1 cellular context compared by ENCODE assay signal in the genomic region with DNA sequence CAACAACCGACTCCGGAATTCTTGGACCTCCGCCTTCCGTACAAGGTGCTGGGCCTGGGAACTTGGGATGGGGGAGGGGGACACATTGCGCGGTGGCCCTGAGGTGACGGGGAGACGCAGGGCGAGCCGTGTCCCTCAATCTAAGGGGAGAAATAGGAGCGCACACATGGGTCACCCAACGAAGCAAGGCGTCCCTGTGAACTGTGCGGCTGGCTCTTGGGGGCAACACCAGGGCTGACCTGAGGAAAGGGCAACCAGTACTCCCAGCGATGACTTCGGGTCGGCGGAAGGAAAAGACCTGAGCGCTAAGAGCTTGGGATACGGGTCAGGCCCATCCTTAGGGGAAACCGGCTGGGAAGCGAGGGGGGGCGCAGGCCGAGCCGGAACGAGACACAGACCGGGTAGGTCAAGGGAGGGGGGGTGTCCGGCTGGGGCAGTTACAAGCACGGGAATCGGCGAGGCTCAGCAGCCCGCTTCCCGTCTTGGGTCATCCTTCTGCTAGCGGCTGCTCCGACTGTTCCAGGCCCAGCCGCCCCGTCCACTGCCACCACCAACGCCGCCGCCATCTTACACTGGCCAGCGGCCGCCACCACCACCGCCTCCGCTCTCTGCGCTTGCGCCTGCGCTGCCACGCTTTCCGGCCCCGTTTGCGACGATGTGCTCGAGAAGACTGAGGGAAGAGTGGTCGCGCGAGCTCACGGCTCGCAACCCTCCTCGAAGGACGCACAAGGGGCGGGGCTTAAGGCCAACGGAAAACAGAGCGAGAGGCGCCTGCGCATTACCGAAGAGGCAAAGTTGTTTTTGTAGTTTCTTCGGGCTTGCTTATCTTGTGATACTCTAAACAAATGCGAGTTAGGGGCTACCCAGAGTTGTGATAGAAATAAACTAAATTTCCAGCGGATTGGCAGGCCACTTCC.
A peak's percentile ranks its signal among the peaks of the same experiment; 100 is the strongest.
TF ChIP-seq lines count a peak whose summit lies in the region.

DCAF8 (minus strand) TSS at position 672 of the 917 bp plus-strand sequence. CDS start 18,541 bp downstream, outside the sequence.

TF ChIP-seq in H1, 55 proteins besides CTCF, POLR2A, EP300 and RAD21:
- TF ChIP-seq KDM5A (IDR thresholded peaks at IDR 0.05; ENCODE audit: low read length) (peak; percentile 53; the same call in 1 of the 2 replicates), E2F6 (IDR thresholded peaks at IDR 0.05) (no peak), EGR1 (IDR thresholded peaks at IDR 0.05; ENCODE audit: borderline replicate concordance, low read depth, low read length) (peak; percentile 22; the same call in 1 of the 2 replicates), CHD1 (IDR thresholded peaks at IDR 0.05; ENCODE audit: low read depth, low read length) (no peak), TBP (IDR thresholded peaks at IDR 0.05; ENCODE audit: low read depth, low read length) (peak; percentile 95), ASH2L (IDR thresholded peaks at IDR 0.05; ENCODE audit: low read length) (peak; percentile 96), POLR2AphosphoS5 (IDR thresholded peaks at IDR 0.05; ENCODE audit: low read depth, low read length) (peak; percentile 97), PHF8 (conservative IDR thresholded peaks at IDR 0.05; ENCODE audit: low read depth, low read length) (peak; percentile 96), SIN3A (conservative IDR thresholded peaks at IDR 0.05 in 1 of 2, IDR thresholded peaks at IDR 0.05 in 1 of 2; ENCODE audit: low read depth in 1 of 2, low read length in 2 of 2) (peak in 1 of 2 experiments; percentile 87; a peak in 2 of 4 replicates), CHD2 (IDR thresholded peaks at IDR 0.05; ENCODE audit: low read length) (peak; percentile 76), NRF1 (IDR thresholded peaks at IDR 0.05; ENCODE audit: low read depth, low read length) (peak; percentile 94), CREB1 (IDR thresholded peaks at IDR 0.05) (peak; percentile 65; the same call in 1 of the 2 replicates), KDM4A (IDR thresholded peaks at IDR 0.05; ENCODE audit: low read depth, low read length, severe bottlenecking) (peak; percentile 61), TAF1 (IDR thresholded peaks at IDR 0.05; ENCODE audit: low read depth, low read length) (peak; percentile 99), TAF7 (optimal IDR thresholded peaks at IDR 0.05; ENCODE audit: borderline replicate concordance, low read depth, low read length) (peak; percentile 89), JUND (IDR thresholded peaks at IDR 0.05; ENCODE audit: low read length) (peak; percentile 8; the same call in 1 of the 2 replicates), SRF (IDR thresholded peaks at IDR 0.05; ENCODE audit: low read depth, low read length) (no peak), SUZ12 (IDR thresholded peaks at IDR 0.05; ENCODE audit: low read length) (no peak), KDM1A (IDR thresholded peaks at IDR 0.05; ENCODE audit: borderline replicate concordance, low read length) (peak; percentile 53; the same call in 1 of the 2 replicates), TEAD4 (IDR thresholded peaks at IDR 0.05; ENCODE audit: low read depth, low read length) (0 out of 2 replicates have a peak, but pooled peaks have one; percentile 30), BRCA1 (IDR thresholded peaks at IDR 0.05; ENCODE audit: low read depth, low read length) (0 out of 2 replicates have a peak, but pooled peaks have one; percentile 51), YY1 (IDR thresholded peaks at IDR 0.05; ENCODE audit: low read depth, low read length) (peak; percentile 96), SAP30 (IDR thresholded peaks at IDR 0.05; ENCODE audit: insufficient read depth, insufficient replicate concordance, low read length) (peak; percentile 92)
- TF ChIP-seq, protein P1, sequence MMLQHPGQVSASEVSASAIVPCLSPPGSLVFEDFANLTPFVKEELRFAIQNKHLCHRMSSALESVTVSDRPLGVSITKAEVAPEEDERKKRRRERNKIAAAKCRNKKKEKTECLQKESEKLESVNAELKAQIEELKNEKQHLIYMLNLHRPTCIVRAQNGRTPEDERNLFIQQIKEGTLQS (IDR thresholded peaks at IDR 0.05; ENCODE audit: insufficient read depth, low read depth, low read length) = no peak
- TF ChIP-seq, protein P2, sequence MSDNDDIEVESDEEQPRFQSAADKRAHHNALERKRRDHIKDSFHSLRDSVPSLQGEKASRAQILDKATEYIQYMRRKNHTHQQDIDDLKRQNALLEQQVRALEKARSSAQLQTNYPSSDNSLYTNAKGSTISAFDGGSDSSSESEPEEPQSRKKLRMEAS (IDR thresholded peaks at IDR 0.05) = peak; percentile 32; the same call in 1 of the 2 replicates
